ENCODE assay signal across 19 cellular contexts in the genomic region with DNA sequence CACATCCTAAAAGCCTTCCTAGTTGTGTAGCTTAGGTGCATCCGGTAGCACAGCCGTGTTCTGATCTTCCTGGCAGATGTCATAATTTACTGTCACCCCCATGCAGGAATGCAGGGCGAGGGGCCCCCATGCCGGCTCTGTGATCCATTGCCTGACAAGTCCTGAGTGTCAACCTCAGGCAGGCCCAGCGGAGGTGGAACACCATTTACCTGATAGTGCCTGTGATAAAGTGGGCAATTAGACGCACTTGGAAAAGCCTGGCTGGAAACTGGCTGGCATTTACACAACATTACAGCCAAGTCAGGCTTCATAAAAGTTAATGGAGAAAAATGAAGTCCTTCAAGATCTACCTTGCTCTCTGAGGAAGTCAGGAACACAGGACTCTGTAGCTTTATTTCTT.
DNase-seq lines count a peak whose midpoint lies in the region; ATAC-seq and TF ChIP-seq lines count a peak whose summit lies in the region.
"Had no signal": no experiment of that assay in that cellular context is flagged by ENCODE, and none has a peak within 500 bp of the region (broad histone marks: within the 10 kb centered on the region; RNA-seq: fewer than 3 reads in every experiment).

No MANE protein-coding gene starts in this region.

- H3K27me3 Mint-ChIP-seq in nephron (ENCODE audit: low read depth), result peaks cover 7% of the 10 kb centered on the region
- H3K27me3 Mint-ChIP-seq in naive thymus-derived CD4-positive, alpha-beta T cell, result peaks cover 0 to 5% (median 0%) of the 10 kb centered on the region in 5 donors
- no peaks in the 10 kb centered on the region for H3K27me3 Mint-ChIP-seq in CD8-positive, alpha-beta T cell (ENCODE audit: low read depth)
- H3K27me3 Mint-ChIP-seq: activated B cell treated with CpG ODN at 0.5 μM for 24 hours had no signal

- no peaks in the 10 kb centered on the region for H3K36me3 Mint-ChIP-seq in nephron (ENCODE audit: low read depth)
- H3K36me3 Mint-ChIP-seq in naive thymus-derived CD4-positive, alpha-beta T cell, result no peaks in the 10 kb centered on the region
- no peaks in the 10 kb centered on the region for H3K36me3 Mint-ChIP-seq in CD8-positive, alpha-beta T cell
- H3K36me3 Mint-ChIP-seq: CD14-positive monocyte had no signal

- H3K27ac ChIP-seq in ACC112 (ENCODE audit: low read depth, low read length), result peak overlapping the region; percentile 63; the same call in 1 of the 2 replicates
- H3K27ac ChIP-seq in naive thymus-derived CD4-positive, alpha-beta T cell (ENCODE audit: low read depth, low read length), result no peak overlapping the region
- no peak overlapping the region for H3K27ac ChIP-seq in CD8-positive, alpha-beta T cell (ENCODE audit: low read depth, low read length)
- H3K27ac ChIP-seq: prostate gland, tibial nerve had no signal

- H3K4me3 ChIP-seq in ACC112 (ENCODE audit: low read depth, low read length), result no peak overlapping the region
- H3K4me3 ChIP-seq in naive thymus-derived CD4-positive, alpha-beta T cell (ENCODE audit: low read length), result no peak overlapping the region
- H3K4me3 ChIP-seq in CD8-positive, alpha-beta T cell (ENCODE audit: low read depth, low read length), result no peak overlapping the region
- H3K4me3 ChIP-seq: coronary artery, prostate gland, tibial nerve had no signal

- H3K4me1 ChIP-seq in ACC112 (ENCODE audit: control insufficient read depth, insufficient read depth, low read length, unreplicated experiment), result peaks cover 13% of the 10 kb centered on the region
- no peaks in the 10 kb centered on the region for H3K4me1 ChIP-seq in naive thymus-derived CD4-positive, alpha-beta T cell (ENCODE audit: control insufficient read depth in 2 of 2, insufficient read depth in 2 of 2, low read length in 2 of 2)
- H3K4me1 ChIP-seq in CD8-positive, alpha-beta T cell (ENCODE audit: insufficient read depth, low read length), result no peaks in the 10 kb centered on the region
- H3K4me1 ChIP-seq: prostate gland, tibial nerve had no signal

- peaks cover 33% of the 10 kb centered on the region for H3K4me1 Mint-ChIP-seq in nephron
- H3K4me1 Mint-ChIP-seq in naive thymus-derived CD4-positive, alpha-beta T cell, result peaks cover 0 to 3% (median 0%) of the 10 kb centered on the region in 7 donors
- no peaks in the 10 kb centered on the region for H3K4me1 Mint-ChIP-seq in CD8-positive, alpha-beta T cell (ENCODE audit: low read depth)
- H3K4me1 Mint-ChIP-seq: activated B cell treated with CpG ODN at 0.5 μM for 24 hours, CD14-positive monocyte had no signal

- no peak overlapping the region for H2AFZ ChIP-seq in ACC112 (ENCODE audit: low read length, unreplicated experiment)

- no peaks in the 10 kb centered on the region for H3K27me3 ChIP-seq in ACC112 (ENCODE audit: insufficient read depth, low read length)
- H3K27me3 ChIP-seq in naive thymus-derived CD4-positive, alpha-beta T cell (ENCODE audit: control insufficient read depth in 2 of 2, insufficient read depth in 2 of 2, low read length in 2 of 2), result no peaks in the 10 kb centered on the region
- H3K27me3 ChIP-seq in CD8-positive, alpha-beta T cell (ENCODE audit: insufficient read depth, low read length), result no peaks in the 10 kb centered on the region
- H3K27me3 ChIP-seq: tibial nerve had no signal

- intact Hi-C loops in left cardiac atrium (cut with DNase I), result loop anchor here in 1 of 2 donors (10.0 kb wide), 1 partner anchor 130 kb away; no protein-coding TSS in a partner anchor
- intact Hi-C loops in naive thymus-derived CD4-positive, alpha-beta T cell (cut with micrococcal nuclease), result no loop called here
- intact Hi-C loops in CD8-positive, alpha-beta T cell (cut with DNase I, micrococcal nuclease), result no loop called here

- peak; percentile 82 to 89 for ATAC-seq in left cardiac atrium
- no peak for ATAC-seq in HG03439 (IDR thresholded peaks at IDR 0.05; ENCODE audit: unreplicated experiment)
- ATAC-seq in naive thymus-derived CD4-positive, alpha-beta T cell, result no peak
- ATAC-seq in CD8-positive, alpha-beta T cell, result no peak
- ATAC-seq: activated CD8-positive, alpha-beta T cell treated with anti-CD3 and anti-CD28 coated beads, Interleukin-2, amount 10 ng/mL, durations not matched to agents 7 days and 5 days; activated T-cell treated with anti-CD3 and anti-CD28 coated beads, Interleukin-2, amount 50 U/mL, for 4 hours had no signal

- no peak for TF ChIP-seq CTCF in nephron (IDR thresholded peaks at IDR 0.05; ENCODE audit: unreplicated experiment in 3 of 3)
- no peak for TF ChIP-seq CTCF in CD8-positive, alpha-beta T cell (IDR thresholded peaks at IDR 0.05)

- H3K4me3 Mint-ChIP-seq in nephron, result no peak overlapping the region
- no peak overlapping the region for H3K4me3 Mint-ChIP-seq in naive thymus-derived CD4-positive, alpha-beta T cell
- H3K4me3 Mint-ChIP-seq in CD8-positive, alpha-beta T cell, result no peak overlapping the region
- H3K4me3 Mint-ChIP-seq: activated B cell treated with CpG ODN at 0.5 μM for 24 hours; activated CD8-positive, alpha-beta T cell treated with anti-CD3 and anti-CD28 coated beads, Interleukin-2, amount 10 ng/mL, durations not matched to agents 7 days and 5 days; activated T-cell treated with anti-CD3 and anti-CD28 coated beads, Interleukin-2, amount 50 U/mL, for 4 hours; CD14-positive monocyte had no signal

- CTCF ChIA-PET in naive thymus-derived CD4-positive, alpha-beta T cell (lab: Charles Lee), result no interaction called here
- CTCF ChIA-PET in CD8-positive, alpha-beta T cell (lab: Charles Lee), result no interaction called here

- DNase-seq in NCI-H510A treated with DMSO at 0.1 percent for 48 hours (lab: John Stamatoyannopoulos, UW), result peak; percentile 34
- peak; percentile 51 for DNase-seq in left cardiac atrium
- DNase-seq in naive thymus-derived CD4-positive, alpha-beta T cell, result no peak
- DNase-seq in CD8-positive, alpha-beta T cell, result no peak
- DNase-seq in NCI-H2196 treated with DMSO at 0.1 percent for 48 hours (lab: John Stamatoyannopoulos, UW; ENCODE audit: unreplicated experiment), result no peak
- DNase-seq: ACHN; activated B cell treated with CpG ODN at 0.5 μM for 24 hours; activated CD8-positive, alpha-beta T cell treated with anti-CD3 and anti-CD28 coated beads, Interleukin-2, amount 10 ng/mL, durations not matched to agents 7 days and 5 days; activated naive CD4-positive, alpha-beta T cell treated with anti-CD3 and anti-CD28 coated beads, Interleukin-2, amount 50 U/mL, for 16 hours; activated T-cell treated with anti-CD3 and anti-CD28 coated beads, Interleukin-2, amount 50 U/mL, for 4 hours; NCI-H1436 treated with DMSO at 0.1 percent for 48 hours; T-helper 2 cell had no signal

- H3K36me3 ChIP-seq in ACC112 (ENCODE audit: insufficient read depth, low read length), result no peaks in the 10 kb centered on the region
- no peaks in the 10 kb centered on the region for H3K36me3 ChIP-seq in naive thymus-derived CD4-positive, alpha-beta T cell (ENCODE audit: control insufficient read depth in 2 of 3, insufficient read depth in 3 of 3, low read length in 3 of 3)
- no peaks in the 10 kb centered on the region for H3K36me3 ChIP-seq in CD8-positive, alpha-beta T cell (ENCODE audit: insufficient read depth, low read length)
- H3K36me3 ChIP-seq: prostate gland, tibial nerve had no signal

- H3K27ac Mint-ChIP-seq in nephron, result peak overlapping the region; percentile 1 to 59 (median 40)
- no peak overlapping the region for H3K27ac Mint-ChIP-seq in naive thymus-derived CD4-positive, alpha-beta T cell
- no peak overlapping the region for H3K27ac Mint-ChIP-seq in CD8-positive, alpha-beta T cell
- H3K27ac Mint-ChIP-seq: activated B cell treated with CpG ODN at 0.5 μM for 24 hours; activated CD8-positive, alpha-beta T cell treated with anti-CD3 and anti-CD28 coated beads, Interleukin-2, amount 10 ng/mL, durations not matched to agents 7 days and 5 days had no signal

- POLR2A ChIA-PET in naive thymus-derived CD4-positive, alpha-beta T cell (lab: Charles Lee), result no interaction called here
- POLR2A ChIA-PET in CD8-positive, alpha-beta T cell (lab: Charles Lee), result no interaction called here

- no peaks in the 10 kb centered on the region for H3K79me2 ChIP-seq in ACC112 (ENCODE audit: control insufficient read depth, insufficient read depth, low read length, unreplicated experiment)

- H3K9me3 Mint-ChIP-seq in nephron, result no peaks in the 10 kb centered on the region
- peaks cover 0 to 5% (median 0%) of the 10 kb centered on the region in 11 donors for H3K9me3 Mint-ChIP-seq in naive thymus-derived CD4-positive, alpha-beta T cell
- no peaks in the 10 kb centered on the region for H3K9me3 Mint-ChIP-seq in CD8-positive, alpha-beta T cell
- H3K9me3 Mint-ChIP-seq: activated B cell treated with CpG ODN at 0.5 μM for 24 hours; activated T-cell treated with anti-CD3 and anti-CD28 coated beads, Interleukin-2, amount 50 U/mL, for 4 hours had no signal

- no peaks in the 10 kb centered on the region for H3K9me3 ChIP-seq in naive thymus-derived CD4-positive, alpha-beta T cell (ENCODE audit: control insufficient read depth in 2 of 3, low read length in 3 of 3)
- no peaks in the 10 kb centered on the region for H3K9me3 ChIP-seq in CD8-positive, alpha-beta T cell (ENCODE audit: low read length)
- H3K9me3 ChIP-seq: prostate gland, tibial nerve had no signal

Comparison
In these comparisons a context has a peak if more than half of its experiments do, and no peak if none do; other contexts are left out.
1. DNase-seq: peak in NCI-H510A treated with DMSO at 0.1 percent for 48 hours (single experiment) and left cardiac atrium (single experiment); none in naive thymus-derived CD4-positive, alpha-beta T cell (0 of 9), CD8-positive, alpha-beta T cell (0 of 7) and NCI-H2196 treated with DMSO at 0.1 percent for 48 hours (single experiment).
2. ATAC-seq: peak in left cardiac atrium (2 of 2); none in HG03439 (single experiment), naive thymus-derived CD4-positive, alpha-beta T cell (single experiment) and CD8-positive, alpha-beta T cell (single experiment).
3. H3K27ac Mint-ChIP-seq: peak in nephron (3 of 3); none in naive thymus-derived CD4-positive, alpha-beta T cell (0 of 9) and CD8-positive, alpha-beta T cell (single experiment).